In genomic region chr3:107689355-107689754, GRCh38 we compare ENCODE assay signal across 21 cellular contexts.
"Had no signal": no experiment of that assay in that cellular context is flagged by ENCODE, and none has a peak within 500 bp of the region (broad histone marks: within the 10 kb centered on the region; RNA-seq: fewer than 3 reads in every experiment).

No MANE protein-coding gene starts in this region.

- H3K36me3 ChIP-seq: adrenal gland, cardiac muscle cell, right atrium auricular region, suprapubic skin, transverse colon had no signal

- H3K9me3 ChIP-seq: adrenal gland, right atrium auricular region, suprapubic skin, transverse colon had no signal

- ATAC-seq: activated naive CD4-positive, alpha-beta T cell treated with anti-CD3 and anti-CD28 coated beads, Interleukin-2, amount 50 U/mL, for 72 hours; activated T-cell treated with anti-CD3 and anti-CD28 coated beads, Interleukin-2, amount 50 U/mL, for 72 hours; left lobe of liver; stimulated activated naive CD8-positive, alpha-beta T cell treated with anti-CD3 and anti-CD28 coated beads, Interleukin-15, amount 100 ng/mL, for 72 hours had no signal

- H3K27me3 Mint-ChIP-seq: dendritic cell treated with granulocyte-macrophage colony-stimulating factor and Interleukin-4, amounts not matched to agents 40 ng/mL and 50 ng/mL, for 4 days; progenitor cell of endocrine pancreas; stimulated activated naive CD8-positive, alpha-beta T cell treated with anti-CD3 and anti-CD28 coated beads, Interleukin-15, amount 100 ng/mL, for 72 hours had no signal

- H3K4me3 Mint-ChIP-seq: activated T-cell treated with anti-CD3 and anti-CD28 coated beads, Interleukin-2, amount 50 U/mL, for 72 hours; dendritic cell treated with granulocyte-macrophage colony-stimulating factor and Interleukin-4, amounts not matched to agents 40 ng/mL and 50 ng/mL, for 4 days; neural crest cell; stimulated activated naive CD8-positive, alpha-beta T cell treated with anti-CD3 and anti-CD28 coated beads, Interleukin-15, amount 100 ng/mL, for 72 hours had no signal

- DNase-seq: activated CD4-positive, alpha-beta T cell treated with anti-CD3 and anti-CD28 coated beads for 1 hour; activated gamma-delta T cell treated with Interleukin-2 at 50 U/mL for 16 hours; activated T-cell treated with anti-CD3 and anti-CD28 coated beads, Interleukin-2, amount 50 U/mL, for 72 hours; adrenal gland; effector CD8-positive, alpha-beta T cell; foreskin fibroblast; hippocampal formation; islet precursor cell; stimulated activated naive CD8-positive, alpha-beta T cell treated with anti-CD3 and anti-CD28 coated beads, Interleukin-15, amount 100 ng/mL, for 72 hours; T-helper 2 cell; transverse colon had no signal

- H3K4me3 ChIP-seq: adrenal gland, cardiac muscle cell, right atrium auricular region, skin epidermis, suprapubic skin, transverse colon had no signal

- H3K27me3 ChIP-seq: adrenal gland, cardiac muscle cell, right atrium auricular region, suprapubic skin, transverse colon had no signal

- H3K27ac ChIP-seq: adrenal gland, cardiac muscle cell, right atrium auricular region, skin epidermis, suprapubic skin, transverse colon, VCaP had no signal

- H3K36me3 Mint-ChIP-seq: activated naive CD4-positive, alpha-beta T cell treated with anti-CD3 and anti-CD28 coated beads, Interleukin-2, amount 50 U/mL, for 72 hours had no signal

- H3K27ac Mint-ChIP-seq: activated naive CD4-positive, alpha-beta T cell treated with anti-CD3 and anti-CD28 coated beads, Interleukin-2, amount 50 U/mL, for 72 hours; activated T-cell treated with anti-CD3 and anti-CD28 coated beads, Interleukin-2, amount 50 U/mL, for 72 hours; dendritic cell treated with granulocyte-macrophage colony-stimulating factor and Interleukin-4, amounts not matched to agents 40 ng/mL and 50 ng/mL, for 4 days; progenitor cell of endocrine pancreas; stimulated activated naive CD8-positive, alpha-beta T cell treated with anti-CD3 and anti-CD28 coated beads, Interleukin-15, amount 100 ng/mL, for 72 hours had no signal

- H3K9me3 Mint-ChIP-seq: activated naive CD4-positive, alpha-beta T cell treated with anti-CD3 and anti-CD28 coated beads, Interleukin-2, amount 50 U/mL, for 72 hours; activated T-cell treated with anti-CD3 and anti-CD28 coated beads, Interleukin-2, amount 50 U/mL, for 72 hours; dendritic cell treated with granulocyte-macrophage colony-stimulating factor and Interleukin-4, amounts not matched to agents 40 ng/mL and 50 ng/mL, for 4 days; neural crest cell; stimulated activated naive CD8-positive, alpha-beta T cell treated with anti-CD3 and anti-CD28 coated beads, Interleukin-15, amount 100 ng/mL, for 72 hours had no signal
